8 cellular contexts compared by ENCODE assay signal in the genomic region with DNA sequence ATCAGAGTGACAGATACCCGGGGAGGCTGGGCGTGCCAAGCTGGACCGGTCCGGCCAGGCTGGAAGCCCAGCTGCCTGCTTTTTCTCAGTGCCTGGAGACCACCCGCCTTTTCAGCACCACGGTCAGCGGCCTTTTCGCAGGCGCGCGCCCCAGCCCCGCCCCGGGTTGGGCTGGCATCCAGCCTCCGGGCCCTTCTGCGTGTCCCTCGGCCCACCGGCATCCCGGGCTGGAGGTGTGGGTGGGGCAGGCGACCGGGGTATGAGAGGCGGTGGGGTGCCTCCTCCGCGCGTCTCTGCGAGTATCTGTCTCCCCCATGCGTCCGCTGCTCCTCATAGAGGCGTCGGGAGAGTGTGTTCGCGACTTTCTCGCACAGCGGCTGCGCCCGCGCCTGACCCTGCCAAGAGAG.
DNase-seq lines count a peak whose midpoint lies in the region; ATAC-seq and TF ChIP-seq lines count a peak whose summit lies in the region.

No MANE protein-coding gene starts in this region.

- WGBS in HUES64 = 5% methylated on average over 36 of the region's 36 CpGs

- H3K4me3 ChIP-seq in HUES64 (ENCODE audit: low read length) = peak overlapping the region; percentile 39
- H3K4me3 ChIP-seq in epithelial cell of proximal tubule (ENCODE audit: low read depth, low read length) = peak overlapping the region; percentile 1
- H3K4me3 ChIP-seq in parathyroid adenoma (ENCODE audit: low read depth, low read length) = no peak overlapping the region

- peak overlapping the region; percentile 56 for H2AFZ ChIP-seq in parathyroid adenoma

- H3K27me3 Mint-ChIP-seq in activated CD4-positive, alpha-beta memory T cell treated with anti-CD3 and anti-CD28 coated beads, Interleukin-2, amount 10 ng/mL, durations not matched to agents 7 days and 5 days = peaks cover 52% of the 10 kb centered on the region

- CTCF ChIA-PET in activated CD4-positive, alpha-beta memory T cell treated with anti-CD3 and anti-CD28 coated beads, Interleukin-2, amount 10 ng/mL, durations not matched to agents 7 days and 5 days (lab: Charles Lee) = no interaction called here

- H3K36me3 ChIP-seq in HUES64 (ENCODE audit: insufficient read depth, low read length) (no peaks in the 10 kb centered on the region), parathyroid adenoma (ENCODE audit: control insufficient read depth, insufficient read depth, low read length) (no peaks in the 10 kb centered on the region)

- H3K9ac ChIP-seq in HUES64 (ENCODE audit: low read depth, low read length) = no peak overlapping the region
- H3K9ac ChIP-seq in parathyroid adenoma = no peak overlapping the region

- no peaks in the 10 kb centered on the region for H3K36me3 Mint-ChIP-seq in activated CD4-positive, alpha-beta memory T cell treated with anti-CD3 and anti-CD28 coated beads, Interleukin-2, amount 10 ng/mL, durations not matched to agents 7 days and 5 days (ENCODE audit: low read depth)

- H3K27ac ChIP-seq in HUES64 (ENCODE audit: low read depth, low read length) (no peak overlapping the region), parathyroid adenoma (no peak overlapping the region)

- H3K4me3 Mint-ChIP-seq in activated CD4-positive, alpha-beta memory T cell treated with anti-CD3 and anti-CD28 coated beads, Interleukin-2, amount 10 ng/mL, durations not matched to agents 7 days and 5 days = no peak overlapping the region

- H3K27me3 ChIP-seq in HUES64 (ENCODE audit: insufficient read depth, low read length) (peaks cover 65% of the 10 kb centered on the region), parathyroid adenoma (ENCODE audit: control insufficient read depth, insufficient read depth, low read length) (no peaks in the 10 kb centered on the region)

- H3K79me2 ChIP-seq in parathyroid adenoma = no peaks in the 10 kb centered on the region

- H3K4me2 ChIP-seq in parathyroid adenoma (ENCODE audit: low read length) = no peak overlapping the region

- H3K4me1 ChIP-seq in HUES64 (ENCODE audit: insufficient read depth, low read length) (no peaks in the 10 kb centered on the region), parathyroid adenoma (no peaks in the 10 kb centered on the region)

- H3K9me3 ChIP-seq in HUES64 (ENCODE audit: insufficient read depth, low read depth, low read length) (no peaks in the 10 kb centered on the region), parathyroid adenoma (ENCODE audit: control insufficient read depth, low read length) (no peaks in the 10 kb centered on the region)

- peak; percentile 83 for DNase-seq in AG08396 (ENCODE audit: low spot score)
- peak; percentile 61 for DNase-seq in activated CD4-positive, alpha-beta memory T cell treated with anti-CD3 and anti-CD28 coated beads, Interleukin-2, amount 10 ng/mL, durations not matched to agents 7 days and 5 days
- DNase-seq in epithelial cell of proximal tubule (ENCODE audit: low read depth) = no peak
- no peak for DNase-seq in NCI-H1930 (lab: John Stamatoyannopoulos, UW)

- ATAC-seq in HG03039 (IDR thresholded peaks at IDR 0.05; ENCODE audit: unreplicated experiment) (no peak), HG02938 (IDR thresholded peaks at IDR 0.05; ENCODE audit: unreplicated experiment) (no peak)

- TF ChIP-seq CTCF in epithelial cell of proximal tubule (conservative IDR thresholded peaks at IDR 0.05; ENCODE audit: low read depth, low read length) (no peak), parathyroid adenoma (IDR thresholded peaks at IDR 0.05) (peak; percentile 10)

- H3K27ac Mint-ChIP-seq in activated CD4-positive, alpha-beta memory T cell treated with anti-CD3 and anti-CD28 coated beads, Interleukin-2, amount 10 ng/mL, durations not matched to agents 7 days and 5 days = no peak overlapping the region

- POLR2A ChIA-PET in activated CD4-positive, alpha-beta memory T cell treated with anti-CD3 and anti-CD28 coated beads, Interleukin-2, amount 10 ng/mL, durations not matched to agents 7 days and 5 days (lab: Charles Lee) = no interaction called here

- no peaks in the 10 kb centered on the region for H3K9me3 Mint-ChIP-seq in activated CD4-positive, alpha-beta memory T cell treated with anti-CD3 and anti-CD28 coated beads, Interleukin-2, amount 10 ng/mL, durations not matched to agents 7 days and 5 days

- no peaks in the 10 kb centered on the region for H3K4me1 Mint-ChIP-seq in activated CD4-positive, alpha-beta memory T cell treated with anti-CD3 and anti-CD28 coated beads, Interleukin-2, amount 10 ng/mL, durations not matched to agents 7 days and 5 days

Comparison
In these comparisons a context has a peak if more than half of its experiments do, and no peak if none do; other contexts are left out.
1. DNase-seq: peak in AG08396 (single experiment) and activated CD4-positive, alpha-beta memory T cell treated with anti-CD3 and anti-CD28 coated beads, Interleukin-2, amount 10 ng/mL, durations not matched to agents 7 days and 5 days (single experiment); none in epithelial cell of proximal tubule (single experiment) and NCI-H1930 (0 of 2).